1 cellular context compared by ENCODE assay signal in genomic region chr7:6409091-6409490, GRCh38.
TF ChIP-seq lines count a peak whose summit lies in the region.

No MANE protein-coding gene starts in this region.

TF ChIP-seq in A549, 52 proteins besides CTCF, POLR2A, EP300 and RAD21:
- TF ChIP-seq RARB (CRISPR knock-in tag; IDR thresholded peaks at IDR 0.05) (no peak), POLR2AphosphoS2 (conservative IDR thresholded peaks at IDR 0.05; ENCODE audit: low read length) (0 out of 2 replicates have a peak, but pooled peaks have one; percentile 22)
